ENCODE assay signal across 11 cellular contexts in genomic region chr20:41072919-41073318, GRCh38. TPM values are rescaled to one million over a fixed set of nuclear protein-coding genes. Genes with fewer than 3 reads are reported as not detected.
DNase-seq lines count a peak whose midpoint lies in the region; ATAC-seq and TF ChIP-seq lines count a peak whose summit lies in the region.
"Had no signal": no experiment of that assay in that cellular context is flagged by ENCODE, and none has a peak within 500 bp of the region (broad histone marks: within the 10 kb centered on the region; RNA-seq: fewer than 3 reads in every experiment).

No MANE protein-coding gene starts in this region.

- no peak for DNase-seq in natural killer cell treated with Interleukin-12 subunit alpha and Interleukin-12 subunit beta and Interleukin-15 and Interleukin-18, amount 100 ng/mL, for 72 hours (ENCODE audit: low spot score)
- DNase-seq in natural killer cell (no peak), lung microvascular endothelial cell (ENCODE audit: low read depth in 2 of 2) (peak; percentile 75 to 85), germinal center (ENCODE audit: low spot score) (no peak), NCI-H2196 (lab: John Stamatoyannopoulos, UW; ENCODE audit: unreplicated experiment) (no peak), D341Med (ENCODE audit: low spot score) (no peak)
- DNase-seq in activated naive CD8-positive, alpha-beta T cell treated with anti-CD3 and anti-CD28 coated beads, Interleukin-2, amount 50 U/mL, for 24 hours: no peak
- DNase-seq: amygdala, midbrain, NCI-H510A had no signal

- no peak for TF ChIP-seq CTCF in natural killer cell (IDR thresholded peaks at IDR 0.05)

- intact Hi-C loops in natural killer cell (cut with micrococcal nuclease): no loop called here

- no peaks in the 10 kb centered on the region for H3K9me3 Mint-ChIP-seq in natural killer cell treated with Interleukin-12 subunit alpha and Interleukin-12 subunit beta and Interleukin-15 and Interleukin-18, amount 100 ng/mL, for 72 hours
- H3K9me3 Mint-ChIP-seq in natural killer cell: no peaks in the 10 kb centered on the region
- H3K9me3 Mint-ChIP-seq in activated naive CD8-positive, alpha-beta T cell treated with anti-CD3 and anti-CD28 coated beads, Interleukin-2, amount 50 U/mL, for 24 hours: no peaks in the 10 kb centered on the region

- peak overlapping the region; percentile 60 to 67 for H3K27ac Mint-ChIP-seq in natural killer cell treated with Interleukin-12 subunit alpha and Interleukin-12 subunit beta and Interleukin-15 and Interleukin-18, amount 100 ng/mL, for 72 hours
- no peak overlapping the region for H3K27ac Mint-ChIP-seq in natural killer cell
- peak overlapping the region; percentile 50 for H3K27ac Mint-ChIP-seq in activated naive CD8-positive, alpha-beta T cell treated with anti-CD3 and anti-CD28 coated beads, Interleukin-2, amount 50 U/mL, for 24 hours

- H3K4me3 Mint-ChIP-seq in natural killer cell treated with Interleukin-12 subunit alpha and Interleukin-12 subunit beta and Interleukin-15 and Interleukin-18, amount 100 ng/mL, for 72 hours: peak overlapping the region; percentile 62
- no peak overlapping the region for H3K4me3 Mint-ChIP-seq in natural killer cell
- no peak overlapping the region for H3K4me3 Mint-ChIP-seq in activated naive CD8-positive, alpha-beta T cell treated with anti-CD3 and anti-CD28 coated beads, Interleukin-2, amount 50 U/mL, for 24 hours

- no peaks in the 10 kb centered on the region for H3K27me3 Mint-ChIP-seq in natural killer cell treated with Interleukin-12 subunit alpha and Interleukin-12 subunit beta and Interleukin-15 and Interleukin-18, amount 100 ng/mL, for 72 hours
- no peaks in the 10 kb centered on the region for H3K27me3 Mint-ChIP-seq in natural killer cell (ENCODE audit: low read depth in 2 of 2)
- H3K27me3 Mint-ChIP-seq in activated naive CD8-positive, alpha-beta T cell treated with anti-CD3 and anti-CD28 coated beads, Interleukin-2, amount 50 U/mL, for 24 hours: no peaks in the 10 kb centered on the region

- peaks cover 13% of the 10 kb centered on the region for H3K36me3 Mint-ChIP-seq in natural killer cell treated with Interleukin-12 subunit alpha and Interleukin-12 subunit beta and Interleukin-15 and Interleukin-18, amount 100 ng/mL, for 72 hours
- peaks cover 12% of the 10 kb centered on the region for H3K36me3 Mint-ChIP-seq in natural killer cell
- H3K36me3 Mint-ChIP-seq in activated naive CD8-positive, alpha-beta T cell treated with anti-CD3 and anti-CD28 coated beads, Interleukin-2, amount 50 U/mL, for 24 hours (ENCODE audit: low read depth): peaks cover 52% of the 10 kb centered on the region

- ATAC-seq in natural killer cell treated with Interleukin-12 subunit alpha and Interleukin-12 subunit beta and Interleukin-15 and Interleukin-18, amount 100 ng/mL, for 72 hours: peak in 1 of 2 donors; percentile 72
- no peak for ATAC-seq in natural killer cell
- peak; percentile 46 for ATAC-seq in activated naive CD8-positive, alpha-beta T cell treated with anti-CD3 and anti-CD28 coated beads, Interleukin-2, amount 50 U/mL, for 24 hours
- no peak for ATAC-seq in GM19455 (IDR thresholded peaks at IDR 0.05; ENCODE audit: unreplicated experiment)

- H3K4me1 Mint-ChIP-seq in natural killer cell treated with Interleukin-12 subunit alpha and Interleukin-12 subunit beta and Interleukin-15 and Interleukin-18, amount 100 ng/mL, for 72 hours (ENCODE audit: low read depth in 2 of 2): peaks cover 49 to 75% of the 10 kb centered on the region in 2 donors
- peaks cover 63 to 74% of the 10 kb centered on the region in 2 donors for H3K4me1 Mint-ChIP-seq in natural killer cell
- H3K4me1 Mint-ChIP-seq in activated naive CD8-positive, alpha-beta T cell treated with anti-CD3 and anti-CD28 coated beads, Interleukin-2, amount 50 U/mL, for 24 hours: peaks cover 75% of the 10 kb centered on the region

RNA-seq across cellular contexts. Expression of gene TOP1, which starts 44.3 kb away (rescaled TPM):
- total RNA-seq in natural killer cell treated with Interleukin-12 subunit alpha and Interleukin-12 subunit beta and Interleukin-15 and Interleukin-18, amount 100 ng/mL, for 72 hours: 10 to 100 TPM; 77.5 to 81.2 TPM
- 10 to 100 TPM; 32.2 to 36.3 (median 36.3) TPM for total RNA-seq in natural killer cell
- 11.7 and 13.1 TPM in 2 replicates for total RNA-seq in lung microvascular endothelial cell

Comparison
In these comparisons a context has a peak if more than half of its experiments do, and no peak if none do; other contexts are left out.
1. H3K27ac Mint-ChIP-seq: peak in natural killer cell treated with Interleukin-12 subunit alpha and Interleukin-12 subunit beta and Interleukin-15 and Interleukin-18, amount 100 ng/mL, for 72 hours (2 of 2) and activated naive CD8-positive, alpha-beta T cell treated with anti-CD3 and anti-CD28 coated beads, Interleukin-2, amount 50 U/mL, for 24 hours (single experiment); none in natural killer cell (0 of 2).
2. DNase-seq: peak in lung microvascular endothelial cell (2 of 2); none in natural killer cell treated with Interleukin-12 subunit alpha and Interleukin-12 subunit beta and Interleukin-15 and Interleukin-18, amount 100 ng/mL, for 72 hours (single experiment), natural killer cell (single experiment), activated naive CD8-positive, alpha-beta T cell treated with anti-CD3 and anti-CD28 coated beads, Interleukin-2, amount 50 U/mL, for 24 hours (single experiment), germinal center (single experiment), NCI-H2196 (single experiment) and D341Med (single experiment).